ENCODE assay signal across 15 cellular contexts in genomic region chr4:56613101-56613862, GRCh38.
DNase-seq lines count a peak whose midpoint lies in the region; ATAC-seq, FAIRE-seq and TF ChIP-seq lines count a peak whose summit lies in the region.
"Had no signal": no experiment of that assay in that cellular context is flagged by ENCODE, and none has a peak within 500 bp of the region (broad histone marks: within the 10 kb centered on the region; RNA-seq: fewer than 3 reads in every experiment).

No MANE protein-coding gene starts in this region.

- WGBS in hepatocyte (ENCODE audit: low lambda C conversion rate, missing lambda C conversion rate), result 66% methylated on average over 5 of the region's 5 CpGs
- WGBS in suprapubic skin, result 60% methylated on average over 5 of the region's 5 CpGs

- H3K27ac Mint-ChIP-seq in astrocyte (ENCODE audit: unreplicated experiment), result peak overlapping the region; percentile 63

- TF ChIP-seq EP300 in suprapubic skin (IDR thresholded peaks at IDR 0.05), result no peak

- H3K79me2 ChIP-seq in astrocyte (ENCODE audit: insufficient read depth, low read length) (no peaks in the 10 kb centered on the region), hepatocyte (no peaks in the 10 kb centered on the region)

- H4K20me1 ChIP-seq in astrocyte (ENCODE audit: insufficient read depth, low read length), result no peaks in the 10 kb centered on the region
- no peaks in the 10 kb centered on the region for H4K20me1 ChIP-seq in hepatocyte (ENCODE audit: insufficient read depth, poor library complexity, severe bottlenecking)

- H3K9me2 ChIP-seq in hepatocyte (replicated peaks; ENCODE audit: insufficient read depth), result no peaks in the 10 kb centered on the region

- H3K36me3 Mint-ChIP-seq in astrocyte (ENCODE audit: low read depth, unreplicated experiment), result no peaks in the 10 kb centered on the region

- H3K4me2 ChIP-seq in astrocyte (ENCODE audit: low read length) (no peak overlapping the region), hepatocyte (no peak overlapping the region)

- H3K9me3 Mint-ChIP-seq in astrocyte (ENCODE audit: unreplicated experiment), result peaks cover 5% of the 10 kb centered on the region

- H3K36me3 ChIP-seq in astrocyte (ENCODE audit: insufficient read depth, low read length) (no peaks in the 10 kb centered on the region), hepatocyte (replicated peaks; ENCODE audit: insufficient read depth, low read depth) (no peaks in the 10 kb centered on the region), suprapubic skin (no peaks in the 10 kb centered on the region), lower lobe of right lung (no peaks in the 10 kb centered on the region)
- H3K36me3 ChIP-seq: WERI-Rb-1 had no signal

- TF ChIP-seq POLR2A in suprapubic skin (IDR thresholded peaks at IDR 0.05), result no peak

- peaks cover 2% of the 10 kb centered on the region for H3K27me3 Mint-ChIP-seq in astrocyte (ENCODE audit: low read depth, unreplicated experiment)

- no peaks in the 10 kb centered on the region for H3K27me3 ChIP-seq in astrocyte (ENCODE audit: insufficient read depth, low read length)
- no peaks in the 10 kb centered on the region for H3K27me3 ChIP-seq in hepatocyte
- no peaks in the 10 kb centered on the region for H3K27me3 ChIP-seq in suprapubic skin
- no peaks in the 10 kb centered on the region for H3K27me3 ChIP-seq in lower lobe of right lung (ENCODE audit: low read depth)

- ATAC-seq in lower lobe of right lung, result no peak

- TF ChIP-seq CTCF in astrocyte (IDR thresholded peaks at IDR 0.05; ENCODE audit: insufficient read depth, low read depth, low read length) (no peak), hepatocyte (IDR thresholded peaks at IDR 0.05; ENCODE audit: poor library complexity) (no peak), suprapubic skin (IDR thresholded peaks at IDR 0.05) (no peak), lower lobe of right lung (IDR thresholded peaks at IDR 0.05) (no peak)

- H3K4me3 Mint-ChIP-seq in astrocyte (ENCODE audit: unreplicated experiment), result no peak overlapping the region

- H3K4me3 ChIP-seq in astrocyte (ENCODE audit: insufficient read depth, low read depth, low read length) (no peak overlapping the region), hepatocyte (no peak overlapping the region), suprapubic skin (no peak overlapping the region), lower lobe of right lung (no peak overlapping the region)

- H2AFZ ChIP-seq in astrocyte (ENCODE audit: low read depth, low read length), result peak overlapping the region; percentile 11
- H2AFZ ChIP-seq in hepatocyte, result no peak overlapping the region

- H3K9ac ChIP-seq in astrocyte (ENCODE audit: low read length), result no peak overlapping the region

- peak; percentile 76 for DNase-seq in HCEC 1CT
- peak; percentile 84 for DNase-seq in astrocyte (ENCODE audit: low read depth)
- DNase-seq in hepatocyte (ENCODE audit: low spot score), result peak; percentile 13
- no peak for DNase-seq in suprapubic skin (ENCODE audit: low spot score in 2 of 2)
- no peak for DNase-seq in hypothalamus (lab: John Stamatoyannopoulos, UW)
- DNase-seq in DMS114 treated with DMSO at 0.1 percent for 48 hours (lab: John Stamatoyannopoulos, UW; ENCODE audit: unreplicated experiment), result no peak
- DNase-seq in lower lobe of right lung, result no peak
- DNase-seq: activated T-cell treated with anti-CD3 and anti-CD28 coated beads for 4 hours; COR-L47; nucleus accumbens; stimulated activated CD4-positive, alpha-beta T cell treated with anti-CD3 and anti-CD28 coated beads, Interleukin-4, amount 100 ng/mL, for 1 hour; stimulated activated naive CD4-positive, alpha-beta T cell treated with Interleukin-2 at 50 U/mL for 16 hours; WERI-Rb-1 had no signal

- FAIRE-seq in astrocyte (lab: Jason Lieb, UNC), result peak; percentile 26
- FAIRE-seq: endometrium, GM12892 had no signal

- H3K9me3 ChIP-seq in astrocyte (ENCODE audit: insufficient read depth, low read depth, low read length) (no peaks in the 10 kb centered on the region), hepatocyte (ENCODE audit: low read depth) (no peaks in the 10 kb centered on the region), suprapubic skin (no peaks in the 10 kb centered on the region), lower lobe of right lung (no peaks in the 10 kb centered on the region)

- H3K4me1 ChIP-seq in astrocyte (ENCODE audit: insufficient read depth, low read length), result peaks cover 9% of the 10 kb centered on the region
- H3K4me1 ChIP-seq in hepatocyte (ENCODE audit: insufficient read depth), result no peaks in the 10 kb centered on the region
- H3K4me1 ChIP-seq in suprapubic skin, result no peaks in the 10 kb centered on the region
- H3K4me1 ChIP-seq in lower lobe of right lung, result no peaks in the 10 kb centered on the region

- H3K4me1 Mint-ChIP-seq in astrocyte (ENCODE audit: low read depth, unreplicated experiment), result peaks cover 19% of the 10 kb centered on the region

- peak overlapping the region; percentile 25 for H3K27ac ChIP-seq in astrocyte (ENCODE audit: low read depth, low read length)
- H3K27ac ChIP-seq in hepatocyte, result no peak overlapping the region
- peak overlapping the region; percentile 81 for H3K27ac ChIP-seq in suprapubic skin
- H3K27ac ChIP-seq in lower lobe of right lung, result no peak overlapping the region
- H3K27ac ChIP-seq: WERI-Rb-1 had no signal

- intact Hi-C loops in lower lobe of right lung (cut with DNase I), result no loop called here

Comparison
In these comparisons a context has a peak if more than half of its experiments do, and no peak if none do; other contexts are left out.
1. DNase-seq: peak in HCEC 1CT (single experiment), astrocyte (single experiment) and hepatocyte (single experiment); none in suprapubic skin (0 of 2), hypothalamus (0 of 51), DMS114 treated with DMSO at 0.1 percent for 48 hours (single experiment) and lower lobe of right lung (single experiment).
2. H3K27ac ChIP-seq: peak in astrocyte (single experiment) and suprapubic skin (single experiment); none in hepatocyte (single experiment) and lower lobe of right lung (single experiment).